In the genomic region with DNA sequence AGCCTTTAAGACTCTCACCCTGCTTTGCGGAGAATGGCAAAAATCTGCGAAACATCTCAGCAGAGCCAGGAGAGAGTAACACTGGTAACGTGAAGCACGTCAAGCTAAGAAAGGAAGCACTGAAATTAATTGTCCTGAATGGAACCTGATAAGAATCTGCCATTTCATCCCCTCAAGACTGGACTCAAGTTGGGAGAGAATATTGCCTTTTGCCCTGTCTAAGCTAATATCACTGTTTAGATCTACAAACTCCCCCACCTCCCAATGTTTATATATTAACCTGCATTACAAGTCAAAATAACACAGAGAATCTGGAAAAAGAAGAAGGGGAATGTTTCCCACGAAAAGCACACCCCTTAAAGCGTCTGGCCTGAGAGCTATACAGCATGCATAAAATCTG, we compare ENCODE assay signal across 9 cellular contexts. TPM values are rescaled to one million over a fixed set of nuclear protein-coding genes. Genes with fewer than 3 reads are reported as not detected.
DNase-seq lines count a peak whose midpoint lies in the region; ATAC-seq, FAIRE-seq and TF ChIP-seq lines count a peak whose summit lies in the region.
"Had no signal": no experiment of that assay in that cellular context is flagged by ENCODE, and none has a peak within 500 bp of the region (broad histone marks: within the 10 kb centered on the region; RNA-seq: fewer than 3 reads in every experiment).

No MANE protein-coding gene starts in this region.

- ATAC-seq in stimulated activated naive B cell treated with anti-CD40 and anti-IgM and Interleukin-4, amounts not matched to agents 10 μg/mL and 1 μg/mL and 100 μg/mL, for 72 hours (replicated peaks) = no peak
- no peak for ATAC-seq in HG03159 (IDR thresholded peaks at IDR 0.05; ENCODE audit: unreplicated experiment)
- ATAC-seq in HG02981 (IDR thresholded peaks at IDR 0.05; ENCODE audit: unreplicated experiment) = no peak

- intact Hi-C loops in activated CD4-positive, alpha-beta memory T cell treated with anti-CD3 and anti-CD28 coated beads for 36 hours (cut with micrococcal nuclease) = loop anchor here (1.0 kb wide), 1 partner anchor 91 kb away; a partner anchor contains a TSS
- intact Hi-C loops in adrenal gland (cut with DNase I) = no loop called here

- peaks cover 22% of the 10 kb centered on the region for H3K27me3 ChIP-seq in HUES64 (ENCODE audit: insufficient read depth, low read length)
- H3K27me3 ChIP-seq in adrenal gland = no peaks in the 10 kb centered on the region

- H3K36me3 Mint-ChIP-seq in activated CD4-positive, alpha-beta memory T cell treated with anti-CD3 and anti-CD28 coated beads for 36 hours = no peaks in the 10 kb centered on the region
- H3K36me3 Mint-ChIP-seq in immature natural killer cell = no peaks in the 10 kb centered on the region
- H3K36me3 Mint-ChIP-seq in stimulated activated naive B cell treated with anti-CD40 and anti-IgM and Interleukin-4, amounts not matched to agents 10 μg/mL and 1 μg/mL and 100 μg/mL, for 72 hours = no peaks in the 10 kb centered on the region

- CTCF ChIA-PET in activated CD4-positive, alpha-beta memory T cell treated with anti-CD3 and anti-CD28 coated beads for 36 hours (lab: Charles Lee) = interaction anchor here (1.0 kb wide), 1 partner anchor 147 kb away, joined by 4 read pairs; a partner anchor contains a TSS

- H3K4me1 ChIP-seq in HUES64 (ENCODE audit: insufficient read depth, low read length) (peaks cover 16% of the 10 kb centered on the region), adrenal gland (replicated peaks in 1 of 2) (peaks cover 29 to 32% of the 10 kb centered on the region in 2 donors)

- no peaks in the 10 kb centered on the region for H3K9me3 ChIP-seq in HUES64 (ENCODE audit: insufficient read depth, low read depth, low read length)
- no peaks in the 10 kb centered on the region for H3K9me3 ChIP-seq in adrenal gland (replicated peaks in 1 of 3)

- H3K4me3 ChIP-seq in HUES64 (ENCODE audit: low read length) (peak overlapping the region; percentile 80; the same call in 1 of the 2 replicates), adrenal gland (peak overlapping the region in 2 of 4 donors; percentile 74 to 99)

- TF ChIP-seq CTCF in adrenal gland (IDR thresholded peaks at IDR 0.05) (no peak), D721Med (IDR thresholded peaks at IDR 0.05; ENCODE audit: insufficient read depth, missing control alignments) (no peak)

- no peaks in the 10 kb centered on the region for H3K9me3 Mint-ChIP-seq in activated CD4-positive, alpha-beta memory T cell treated with anti-CD3 and anti-CD28 coated beads for 36 hours
- no peaks in the 10 kb centered on the region for H3K9me3 Mint-ChIP-seq in immature natural killer cell
- H3K9me3 Mint-ChIP-seq in stimulated activated naive B cell treated with anti-CD40 and anti-IgM and Interleukin-4, amounts not matched to agents 10 μg/mL and 1 μg/mL and 100 μg/mL, for 72 hours = no peaks in the 10 kb centered on the region

- no peaks in the 10 kb centered on the region for H3K27me3 Mint-ChIP-seq in activated CD4-positive, alpha-beta memory T cell treated with anti-CD3 and anti-CD28 coated beads for 36 hours
- peaks cover 8 to 17% (median 14%) of the 10 kb centered on the region in 3 donors for H3K27me3 Mint-ChIP-seq in immature natural killer cell (ENCODE audit: low read depth in 3 of 3)
- no peaks in the 10 kb centered on the region for H3K27me3 Mint-ChIP-seq in stimulated activated naive B cell treated with anti-CD40 and anti-IgM and Interleukin-4, amounts not matched to agents 10 μg/mL and 1 μg/mL and 100 μg/mL, for 72 hours

- POLR2A ChIA-PET in activated CD4-positive, alpha-beta memory T cell treated with anti-CD3 and anti-CD28 coated beads for 36 hours (lab: Charles Lee) = interaction anchor here (1.0 kb wide), 1 partner anchor 91 kb away, joined by 4 read pairs; a partner anchor contains a TSS

- H3K4me1 Mint-ChIP-seq in activated CD4-positive, alpha-beta memory T cell treated with anti-CD3 and anti-CD28 coated beads for 36 hours (ENCODE audit: low read depth) = peaks cover 37% of the 10 kb centered on the region
- H3K4me1 Mint-ChIP-seq in immature natural killer cell = peaks cover 36 to 49% of the 10 kb centered on the region in 2 donors
- H3K4me1 Mint-ChIP-seq in stimulated activated naive B cell treated with anti-CD40 and anti-IgM and Interleukin-4, amounts not matched to agents 10 μg/mL and 1 μg/mL and 100 μg/mL, for 72 hours = peaks cover 23 to 36% of the 10 kb centered on the region in 2 donors

- peak overlapping the region; percentile 95 for H3K27ac Mint-ChIP-seq in activated CD4-positive, alpha-beta memory T cell treated with anti-CD3 and anti-CD28 coated beads for 36 hours
- H3K27ac Mint-ChIP-seq in immature natural killer cell = peak overlapping the region; percentile 82 to 95 (median 92)
- peak overlapping the region; percentile 95 for H3K27ac Mint-ChIP-seq in stimulated activated naive B cell treated with anti-CD40 and anti-IgM and Interleukin-4, amounts not matched to agents 10 μg/mL and 1 μg/mL and 100 μg/mL, for 72 hours

- DNase-seq in activated CD4-positive, alpha-beta memory T cell treated with anti-CD3 and anti-CD28 coated beads for 36 hours = no peak
- DNase-seq in immature natural killer cell = peak in 1 of 3 donors; percentile 7
- no peak for DNase-seq in stimulated activated naive B cell treated with anti-CD40 and anti-IgM and Interleukin-4, amounts not matched to agents 10 μg/mL and 1 μg/mL and 100 μg/mL, for 72 hours
- DNase-seq in adrenal gland = no peak
- DNase-seq in D721Med (ENCODE audit: insufficient read length, low spot score) = no peak
- DNase-seq: NCI-H1105 had no signal

- H3K9ac ChIP-seq in HUES64 (ENCODE audit: low read depth, low read length) = no peak overlapping the region

- 76% methylated on average over 5 of the region's 6 CpGs for whole genome bisulfite sequencing in HUES64
- WGBS in adrenal gland, 4 donors = 21 to 30% (median 27%) methylated on average over 6 of the region's 6 CpGs

- no peak for TF ChIP-seq POLR2A in adrenal gland (IDR thresholded peaks at IDR 0.05)

- H3K36me3 ChIP-seq in HUES64 (ENCODE audit: insufficient read depth, low read length) (no peaks in the 10 kb centered on the region), adrenal gland (replicated peaks in 1 of 2) (no peaks in the 10 kb centered on the region)

- no peak for FAIRE-seq in D721Med (lab: Jason Lieb, UNC)

- H3K4me3 Mint-ChIP-seq in activated CD4-positive, alpha-beta memory T cell treated with anti-CD3 and anti-CD28 coated beads for 36 hours = peak overlapping the region; percentile 82
- H3K4me3 Mint-ChIP-seq in immature natural killer cell = peak overlapping the region; percentile 78 to 97 (median 93)
- peak overlapping the region; percentile 90 to 93 for H3K4me3 Mint-ChIP-seq in stimulated activated naive B cell treated with anti-CD40 and anti-IgM and Interleukin-4, amounts not matched to agents 10 μg/mL and 1 μg/mL and 100 μg/mL, for 72 hours

- H3K27ac ChIP-seq in HUES64 (ENCODE audit: low read depth, low read length) (no peak overlapping the region), adrenal gland (peak overlapping the region in 2 of 5 donors; percentile 88 to 92)

RNA-seq across cellular contexts. Expression of a gene that starts 1.6 kb away (rescaled TPM):
- 1.8 TPM for polyA plus RNA-seq in HUES64 (2013, experiment 1 of 2)
- 2.5 TPM for polyA plus RNA-seq in HUES64 (2013, experiment 2 of 2)
- total RNA-seq in activated CD4-positive, alpha-beta memory T cell treated with anti-CD3 and anti-CD28 coated beads for 36 hours = 10 to 100 TPM; 43.4 to 49.0 TPM
- 10 to 100 TPM in 1 of 3 donors, 1 to 10 TPM in 2; 2.5 to 12.0 (median 5.8) TPM for polyA plus RNA-seq in immature natural killer cell
- 10 to 100 TPM; 17.0 to 32.2 (median 21.3) TPM for total RNA-seq in adrenal gland
- 10 to 100 TPM in 2 of 3 donors, 1 to 10 TPM in 1; 5.4 to 16.7 (median 10.6) TPM for polyA plus RNA-seq in adrenal gland

RNA-seq across cellular contexts. Expression of a gene that starts 26.6 kb away (rescaled TPM):
- polyA plus RNA-seq in HUES64 (2013, experiment 1 of 2) = not detected
- not detected for polyA plus RNA-seq in HUES64 (2013, experiment 2 of 2)
- total RNA-seq in activated CD4-positive, alpha-beta memory T cell treated with anti-CD3 and anti-CD28 coated beads for 36 hours = not detected
- polyA plus RNA-seq in immature natural killer cell (under 1 TPM; 0.19 to 0.91 (median 0.34) TPM), adrenal gland (not detected)
- not detected for total RNA-seq in adrenal gland
